Comparison of ENCODE assay signal across 16 cellular contexts in the genomic region with DNA sequence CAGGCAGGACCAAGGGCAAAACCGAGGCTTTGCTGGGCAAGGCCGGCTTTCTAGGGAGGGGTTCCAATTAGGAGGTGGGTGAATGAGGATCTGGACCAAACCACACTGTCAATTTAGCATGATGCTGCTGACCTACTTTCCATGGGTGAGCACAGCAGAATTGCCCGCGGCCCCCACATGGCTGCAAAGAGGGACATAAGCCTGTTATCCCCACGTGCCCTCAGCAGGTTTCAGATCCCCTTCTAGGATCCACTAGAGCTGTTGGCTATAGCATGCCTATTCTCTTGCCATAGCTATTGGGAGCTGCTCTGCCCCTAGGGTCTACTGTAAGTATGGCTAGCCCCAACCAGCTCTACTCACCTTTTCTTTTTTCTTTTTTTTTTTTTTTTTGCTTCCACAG.
"Had no signal": no experiment of that assay in that cellular context is flagged by ENCODE, and none has a peak within 500 bp of the region (broad histone marks: within the 10 kb centered on the region; RNA-seq: fewer than 3 reads in every experiment).

No MANE protein-coding gene starts in this region.

- H3K27ac Mint-ChIP-seq: activated naive CD4-positive, alpha-beta T cell treated with anti-CD3 and anti-CD28 coated beads for 36 hours; activated naive CD8-positive, alpha-beta T cell treated with anti-CD3 and anti-CD28 coated beads, Interleukin-2, amount 50 U/mL, for 24 hours; activated T-helper 17 cell treated with anti-CD3 and anti-CD28 coated beads, Interleukin-2, amount 50 U/mL, for 72 hours; stimulated activated effector memory CD8-positive, alpha-beta T cell treated with anti-CD3 and anti-CD28 coated beads, Interleukin-12 subunit alpha, Interleukin-12 subunit beta, amount 100 ng/mL, for 72 hours had no signal

- H3K9me3 Mint-ChIP-seq: activated naive CD4-positive, alpha-beta T cell treated with anti-CD3 and anti-CD28 coated beads for 36 hours; activated naive CD8-positive, alpha-beta T cell treated with anti-CD3 and anti-CD28 coated beads, Interleukin-2, amount 50 U/mL, for 24 hours; activated T-helper 17 cell treated with anti-CD3 and anti-CD28 coated beads, Interleukin-2, amount 50 U/mL, for 72 hours; neural crest cell; stimulated activated effector memory CD8-positive, alpha-beta T cell treated with anti-CD3 and anti-CD28 coated beads, Interleukin-12 subunit alpha, Interleukin-12 subunit beta, amount 100 ng/mL, for 72 hours had no signal

- H3K36me3 Mint-ChIP-seq: stimulated activated effector memory CD8-positive, alpha-beta T cell treated with anti-CD3 and anti-CD28 coated beads, Interleukin-12 subunit alpha, Interleukin-12 subunit beta, amount 100 ng/mL, for 72 hours had no signal

- H3K36me3 ChIP-seq: ascending aorta, heart left ventricle, pancreas, thyroid gland had no signal

- H3K9me3 ChIP-seq: ascending aorta, heart left ventricle, pancreas, thyroid gland had no signal

- H3K4me1 Mint-ChIP-seq: activated naive CD8-positive, alpha-beta T cell treated with anti-CD3 and anti-CD28 coated beads, Interleukin-2, amount 50 U/mL, for 24 hours; activated T-helper 17 cell treated with anti-CD3 and anti-CD28 coated beads, Interleukin-2, amount 50 U/mL, for 72 hours; stimulated activated effector memory CD8-positive, alpha-beta T cell treated with anti-CD3 and anti-CD28 coated beads, Interleukin-12 subunit alpha, Interleukin-12 subunit beta, amount 100 ng/mL, for 72 hours had no signal

- H3K4me1 ChIP-seq: ascending aorta, pancreas had no signal

- H3K27ac ChIP-seq: ascending aorta, heart left ventricle, pancreas had no signal

- ATAC-seq: activated naive CD8-positive, alpha-beta T cell treated with anti-CD3 and anti-CD28 coated beads, Interleukin-2, amount 50 U/mL, for 24 hours; activated T-helper 17 cell treated with anti-CD3 and anti-CD28 coated beads, Interleukin-2, amount 50 U/mL, for 72 hours; heart left ventricle; pancreas; stimulated activated effector memory CD8-positive, alpha-beta T cell treated with anti-CD3 and anti-CD28 coated beads, Interleukin-12 subunit alpha, Interleukin-12 subunit beta, amount 100 ng/mL, for 72 hours had no signal

- H3K27me3 ChIP-seq: ascending aorta, heart left ventricle, pancreas, thyroid gland had no signal

- H3K4me3 ChIP-seq: ascending aorta, heart left ventricle, pancreas, thyroid gland had no signal

- H3K4me3 Mint-ChIP-seq: activated naive CD4-positive, alpha-beta T cell treated with anti-CD3 and anti-CD28 coated beads for 36 hours; activated naive CD8-positive, alpha-beta T cell treated with anti-CD3 and anti-CD28 coated beads, Interleukin-2, amount 50 U/mL, for 24 hours; activated T-helper 17 cell treated with anti-CD3 and anti-CD28 coated beads, Interleukin-2, amount 50 U/mL, for 72 hours; neural crest cell; stimulated activated effector memory CD8-positive, alpha-beta T cell treated with anti-CD3 and anti-CD28 coated beads, Interleukin-12 subunit alpha, Interleukin-12 subunit beta, amount 100 ng/mL, for 72 hours had no signal

- DNase-seq: activated CD4-positive, alpha-beta T cell treated with anti-CD3 and anti-CD28 coated beads for 1 hour; activated CD4-positive, alpha-beta T cell treated with anti-CD3 and anti-CD28 coated beads, Interleukin-2, amount 50 U/mL, for 4 hours; activated naive CD4-positive, alpha-beta T cell treated with anti-CD3 and anti-CD28 coated beads for 36 hours; activated naive CD8-positive, alpha-beta T cell treated with anti-CD3 and anti-CD28 coated beads, Interleukin-2, amount 50 U/mL, for 24 hours; activated T-cell treated with anti-CD3 and anti-CD28 coated beads for 4 hours; pancreas; stimulated activated CD4-positive, alpha-beta T cell treated with anti-CD3 and anti-CD28 coated beads, Interleukin-1b, Interleukin-23, amount 100 ng/mL, for 48 hours; T-helper 9 cell had no signal

- FAIRE-seq: frontal cortex, islet of Langerhans, pancreas had no signal

- H3K27me3 Mint-ChIP-seq: activated naive CD8-positive, alpha-beta T cell treated with anti-CD3 and anti-CD28 coated beads, Interleukin-2, amount 50 U/mL, for 24 hours had no signal
